Comparison of ENCODE assay signal across 12 cellular contexts in genomic region chr4:153731239-153731638, GRCh38. TPM values are rescaled to one million over a fixed set of nuclear protein-coding genes. Genes with fewer than 3 reads are reported as not detected.
DNase-seq lines count a peak whose midpoint lies in the region; ATAC-seq and TF ChIP-seq lines count a peak whose summit lies in the region.
"Had no signal": no experiment of that assay in that cellular context is flagged by ENCODE, and none has a peak within 500 bp of the region (broad histone marks: within the 10 kb centered on the region; RNA-seq: fewer than 3 reads in every experiment).

No MANE protein-coding gene starts in this region.

- DNase-seq in COLO829 (ENCODE audit: low spot score): peak; percentile 97
- DNase-seq in MG63: peak; percentile 75
- DNase-seq in brain pericyte (ENCODE audit: low read depth, low spot score): peak; percentile 76
- no peak for DNase-seq in nephron progenitor cell
- DNase-seq in CD4-positive, alpha-beta T cell: no peak
- DNase-seq in NCI-H82 (lab: John Stamatoyannopoulos, UW): no peak
- DNase-seq: activated B cell treated with CpG ODN at 0.5 μM for 24 hours, naive B cell, NCI-H2171 treated with DMSO at 0.1 percent for 48 hours had no signal

- H3K27me3 ChIP-seq in MG63: no peaks in the 10 kb centered on the region
- no peaks in the 10 kb centered on the region for H3K27me3 ChIP-seq in CD4-positive, alpha-beta T cell (ENCODE audit: control insufficient read depth, insufficient read depth, low read length)

- peaks cover 8% of the 10 kb centered on the region for H3K4me1 Mint-ChIP-seq in nephron progenitor cell
- no peaks in the 10 kb centered on the region for H3K4me1 Mint-ChIP-seq in CD4-positive, alpha-beta T cell (ENCODE audit: low read depth)

- no peaks in the 10 kb centered on the region for H3K27me3 Mint-ChIP-seq in nephron progenitor cell (ENCODE audit: low read depth, poor library complexity)
- no peaks in the 10 kb centered on the region for H3K27me3 Mint-ChIP-seq in CD4-positive, alpha-beta T cell
- H3K27me3 Mint-ChIP-seq: activated B cell treated with CpG ODN at 0.5 μM for 24 hours, naive B cell had no signal

- H3K36me3 ChIP-seq in MG63: no peaks in the 10 kb centered on the region

- no peak overlapping the region for H3K4me3 Mint-ChIP-seq in nephron progenitor cell
- H3K4me3 Mint-ChIP-seq in CD4-positive, alpha-beta T cell: no peak overlapping the region
- H3K4me3 Mint-ChIP-seq: activated B cell treated with CpG ODN at 0.5 μM for 24 hours; stimulated activated effector memory CD8-positive, alpha-beta T cell treated with anti-CD3 and anti-CD28 coated beads, Interleukin-12 subunit alpha, Interleukin-12 subunit beta, amount 100 ng/mL, for 72 hours had no signal

- ATAC-seq in CD4-positive, alpha-beta T cell (ENCODE audit: poor library complexity): no peak
- ATAC-seq in HG02610 (IDR thresholded peaks at IDR 0.05; ENCODE audit: unreplicated experiment): no peak
- ATAC-seq in HG02763 (IDR thresholded peaks at IDR 0.05; ENCODE audit: unreplicated experiment): no peak
- ATAC-seq: stimulated activated effector memory CD8-positive, alpha-beta T cell treated with anti-CD3 and anti-CD28 coated beads, Interleukin-12 subunit alpha, Interleukin-12 subunit beta, amount 100 ng/mL, for 72 hours had no signal

- no peak for TF ChIP-seq CTCF in nephron progenitor cell (IDR thresholded peaks at IDR 0.05)
- no peak for TF ChIP-seq CTCF in CD4-positive, alpha-beta T cell (IDR thresholded peaks at IDR 0.05)

- no peak overlapping the region for H3K4me3 ChIP-seq in MG63

- no peaks in the 10 kb centered on the region for H3K9me3 ChIP-seq in MG63
- no peaks in the 10 kb centered on the region for H3K9me3 ChIP-seq in CD4-positive, alpha-beta T cell (ENCODE audit: control insufficient read depth, low read length)

- intact Hi-C loops in CD4-positive, alpha-beta T cell (cut with DNase I, micrococcal nuclease): no loop called here

- peak overlapping the region; percentile 70 for H3K27ac Mint-ChIP-seq in nephron progenitor cell
- no peak overlapping the region for H3K27ac Mint-ChIP-seq in CD4-positive, alpha-beta T cell
- H3K27ac Mint-ChIP-seq: activated B cell treated with CpG ODN at 0.5 μM for 24 hours; stimulated activated effector memory CD8-positive, alpha-beta T cell treated with anti-CD3 and anti-CD28 coated beads, Interleukin-12 subunit alpha, Interleukin-12 subunit beta, amount 100 ng/mL, for 72 hours had no signal

- H3K27ac ChIP-seq in CD4-positive, alpha-beta T cell (ENCODE audit: low read depth, low read length): no peak overlapping the region

- no peaks in the 10 kb centered on the region for H3K9me3 Mint-ChIP-seq in nephron progenitor cell
- H3K9me3 Mint-ChIP-seq in CD4-positive, alpha-beta T cell: no peaks in the 10 kb centered on the region
- H3K9me3 Mint-ChIP-seq: activated B cell treated with CpG ODN at 0.5 μM for 24 hours; naive B cell; stimulated activated effector memory CD8-positive, alpha-beta T cell treated with anti-CD3 and anti-CD28 coated beads, Interleukin-12 subunit alpha, Interleukin-12 subunit beta, amount 100 ng/mL, for 72 hours had no signal

- CTCF ChIA-PET in CD4-positive, alpha-beta T cell (lab: Charles Lee): no interaction called here

- POLR2A ChIA-PET in CD4-positive, alpha-beta T cell (lab: Charles Lee): no interaction called here

- no peaks in the 10 kb centered on the region for H3K36me3 Mint-ChIP-seq in nephron progenitor cell (ENCODE audit: low read depth)
- H3K36me3 Mint-ChIP-seq in CD4-positive, alpha-beta T cell (ENCODE audit: low read depth): no peaks in the 10 kb centered on the region
- H3K36me3 Mint-ChIP-seq: naive B cell; stimulated activated effector memory CD8-positive, alpha-beta T cell treated with anti-CD3 and anti-CD28 coated beads, Interleukin-12 subunit alpha, Interleukin-12 subunit beta, amount 100 ng/mL, for 72 hours had no signal

RNA-seq across cellular contexts. Expression of gene RNF175, which starts 28.6 kb away (rescaled TPM):
- 0.59 TPM in 1 of 2 replicates, not detected in the other for total RNA-seq in MG63 (2014; rRNA removed; shearing (Covaris generic); ENCODE audit: low replicate concordance)
- total RNA-seq in CD4-positive, alpha-beta T cell: 1 to 10 TPM; 1.4 to 1.8 TPM
- total RNA-seq: activated B cell treated with CpG ODN at 0.5 μM for 24 hours had no signal

RNA-seq across cellular contexts. Expression of gene TLR2, which starts 47.2 kb away (rescaled TPM):
- 0.33 and 0.62 TPM in 2 replicates for total RNA-seq in MG63 (2014; rRNA removed; shearing (Covaris generic); ENCODE audit: low replicate concordance)
- 1 to 10 TPM; 2.8 to 2.9 TPM for total RNA-seq in CD4-positive, alpha-beta T cell

RNA-seq across cellular contexts. Expression of gene SFRP2, which starts 57.6 kb away (rescaled TPM):
- total RNA-seq in MG63 (2014; rRNA removed; shearing (Covaris generic); ENCODE audit: low replicate concordance): 0.52 TPM in 1 of 2 replicates, not detected in the other
- total RNA-seq in CD4-positive, alpha-beta T cell: not detected
- total RNA-seq: activated B cell treated with CpG ODN at 0.5 μM for 24 hours had no signal

Comparison
In these comparisons a context has a peak if more than half of its experiments do, and no peak if none do; other contexts are left out.
1. DNase-seq: peak in COLO829 (single experiment), MG63 (single experiment) and brain pericyte (single experiment); none in nephron progenitor cell (single experiment), CD4-positive, alpha-beta T cell (0 of 10) and NCI-H82 (single experiment).